8 cellular contexts compared by ENCODE assay signal in genomic region chr3:9500108-9501050, GRCh38. TPM values are rescaled to one million over a fixed set of nuclear protein-coding genes. Genes with fewer than 3 reads are reported as not detected.
DNase-seq lines count a peak whose midpoint lies in the region; ATAC-seq, FAIRE-seq and TF ChIP-seq lines count a peak whose summit lies in the region.

No MANE protein-coding gene starts in this region.

- TF ChIP-seq CTCF in D721Med (IDR thresholded peaks at IDR 0.05; ENCODE audit: insufficient read depth, missing control alignments) = peak; percentile 53

- H3K27me3 ChIP-seq in SJSA1 (replicated peaks) = peaks cover 5% of the 10 kb centered on the region; the same call in 1 of the 2 replicates

- ATAC-seq in HG02759 (IDR thresholded peaks at IDR 0.05; ENCODE audit: unreplicated experiment) (peak; percentile 58), HG02798 (IDR thresholded peaks at IDR 0.05; ENCODE audit: poor library complexity, unreplicated experiment) (no peak), HG02870 (IDR thresholded peaks at IDR 0.05; ENCODE audit: unreplicated experiment) (no peak)

- peaks cover 8% of the 10 kb centered on the region; the same call in 1 of the 2 replicates for H3K4me1 ChIP-seq in SJSA1 (replicated peaks)

- H3K27ac Mint-ChIP-seq in activated naive CD8-positive, alpha-beta T cell = no peak overlapping the region

- no peaks in the 10 kb centered on the region for H3K36me3 ChIP-seq in SJSA1

- no peaks in the 10 kb centered on the region for H3K36me3 Mint-ChIP-seq in activated naive CD8-positive, alpha-beta T cell

- FAIRE-seq in D721Med (lab: Jason Lieb, UNC) = no peak

- H3K9me3 ChIP-seq in SJSA1 (replicated peaks) = no peaks in the 10 kb centered on the region

- DNase-seq in D721Med (ENCODE audit: insufficient read length, low spot score) = peak; percentile 60
- peak; percentile 42 to 74 for DNase-seq in SJSA1 (ENCODE audit: low read depth in 1 of 2, low spot score in 2 of 2)
- peak; percentile 90 for DNase-seq in hepatic stellate cell (ENCODE audit: low spot score)
- DNase-seq in stimulated activated CD4-positive, alpha-beta T cell treated with anti-CD3 and anti-CD28 coated beads, Interleukin-12 subunit alpha, Interleukin-12 subunit beta, amount 100 ng/mL, for 24 hours (ENCODE audit: low read depth in 2 of 2) = peak; percentile 35 to 65

- no peak overlapping the region for H3K27ac ChIP-seq in SJSA1

- no peak overlapping the region for H3K4me3 ChIP-seq in SJSA1

- peaks cover 3% of the 10 kb centered on the region for H3K4me1 Mint-ChIP-seq in activated naive CD8-positive, alpha-beta T cell (ENCODE audit: low read depth)

- H3K27me3 Mint-ChIP-seq in activated naive CD8-positive, alpha-beta T cell = peaks cover 11% of the 10 kb centered on the region

- peak overlapping the region; percentile 44 for H3K4me3 Mint-ChIP-seq in activated naive CD8-positive, alpha-beta T cell

- H3K9me3 Mint-ChIP-seq in activated naive CD8-positive, alpha-beta T cell (ENCODE audit: low read depth) = no peaks in the 10 kb centered on the region

RNA-seq across cellular contexts. Expression of gene LHFPL4, which starts 53.2 kb away (rescaled TPM):
- 0.08 TPM in 1 of 2 replicates, not detected in the other for total RNA-seq in SJSA1 (2014; rRNA removed; shearing (Covaris generic))
